ENCODE assay signal across 1 cellular context in the genomic region with DNA sequence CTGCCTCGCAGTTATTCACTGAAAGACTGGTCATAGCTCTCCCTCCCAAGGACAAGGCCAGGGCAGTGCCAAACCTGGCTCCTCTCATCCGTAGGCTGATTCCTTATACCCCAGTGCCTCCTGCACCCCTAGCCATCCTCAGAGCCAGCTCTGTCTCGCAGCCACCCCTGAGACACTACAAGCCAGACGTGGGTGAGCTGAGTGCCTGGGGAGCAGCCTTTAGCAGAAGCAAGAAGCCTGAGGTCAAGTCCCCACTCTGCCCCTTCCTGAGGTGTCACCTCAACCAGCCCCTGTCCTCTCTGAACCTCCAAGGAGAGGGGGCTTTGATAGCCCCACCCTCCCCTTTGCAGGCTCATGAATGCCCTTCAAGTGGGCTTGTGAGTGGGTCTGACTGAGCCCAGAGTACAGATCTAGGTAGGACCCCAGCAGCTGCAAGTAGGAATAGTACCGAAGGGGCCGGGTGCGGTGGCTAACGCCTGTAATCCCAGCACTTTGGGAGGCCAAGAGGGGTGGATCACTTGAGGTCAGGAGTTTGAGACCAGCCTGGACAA.
TF ChIP-seq lines count a peak whose summit lies in the region.

No MANE protein-coding gene starts in this region.

TF ChIP-seq in H1, 55 proteins besides CTCF, POLR2A, EP300 and RAD21:
- TF ChIP-seq USF2 (IDR thresholded peaks at IDR 0.05; ENCODE audit: low read length) (no peak), SP2 (IDR thresholded peaks at IDR 0.05; ENCODE audit: low read length) (no peak)
